Comparison of ENCODE assay signal across 1 cellular context in genomic region chr22:50191041-50191740, GRCh38.
A peak's percentile ranks its signal among the peaks of the same experiment; 100 is the strongest.
TF ChIP-seq lines count a peak whose summit lies in the region.

No MANE protein-coding gene starts in this region.

TF ChIP-seq in GM12878, 131 proteins besides CTCF, POLR2A, EP300 and RAD21 (continued from another document):
- TF ChIP-seq BCL3 (IDR thresholded peaks at IDR 0.05; ENCODE audit: borderline replicate concordance, insufficient read depth, low read depth, low read length, poor library complexity, severe bottlenecking) = peak; percentile 53
- TF ChIP-seq ZNF592 (IDR thresholded peaks at IDR 0.05) = no peak
- peak; percentile 55; the same call in 1 of the 2 replicates for TF ChIP-seq ZNF687 (IDR thresholded peaks at IDR 0.05)
- TF ChIP-seq GABPA (IDR thresholded peaks at IDR 0.05; ENCODE audit: low read depth) = no peak
- TF ChIP-seq HSF1 (IDR thresholded peaks at IDR 0.05; ENCODE audit: low read depth, low read length) = no peak
- peak; percentile 70 for TF ChIP-seq BCL11A (IDR thresholded peaks at IDR 0.05; ENCODE audit: low read depth, low read length)
- no peak for TF ChIP-seq YBX1 (IDR thresholded peaks at IDR 0.05)
- TF ChIP-seq NKRF (conservative IDR thresholded peaks at IDR 0.05) = no peak
- TF ChIP-seq CHD1 (IDR thresholded peaks at IDR 0.05; ENCODE audit: low read depth, low read length) = no peak
- 0 out of 2 replicates have a peak, but pooled peaks have one; percentile 10 for TF ChIP-seq BACH1 (IDR thresholded peaks at IDR 0.05; ENCODE audit: borderline replicate concordance)
- peak; percentile 80 for TF ChIP-seq CREM (IDR thresholded peaks at IDR 0.05; ENCODE audit: low read depth)
- TF ChIP-seq SMC3 (IDR thresholded peaks at IDR 0.05; ENCODE audit: borderline replicate concordance, low read length) = no peak
- peak; percentile 20 for TF ChIP-seq SIX5 (IDR thresholded peaks at IDR 0.05; ENCODE audit: low read depth, low read length, severe bottlenecking)
- no peak for TF ChIP-seq E2F4 (IDR thresholded peaks at IDR 0.05; ENCODE audit: low read depth, low read length)
- TF ChIP-seq RB1 (IDR thresholded peaks at IDR 0.05; ENCODE audit: borderline replicate concordance) = no peak
- TF ChIP-seq ZNF384 (IDR thresholded peaks at IDR 0.05; ENCODE audit: borderline replicate concordance, low read depth, low read length) = no peak
- peak; percentile 39; the same call in 1 of the 2 replicates for TF ChIP-seq ZBED1 (IDR thresholded peaks at IDR 0.05; ENCODE audit: borderline replicate concordance)
- TF ChIP-seq RBBP5 (conservative IDR thresholded peaks at IDR 0.05) = no peak
- no peak for TF ChIP-seq RUNX3 (IDR thresholded peaks at IDR 0.05; ENCODE audit: low read length)
- no peak for TF ChIP-seq ZBTB11 (CRISPR knock-in tag; IDR thresholded peaks at IDR 0.05)
- peak; percentile 7; the same call in 1 of the 2 replicates for TF ChIP-seq YY1 (IDR thresholded peaks at IDR 0.05; ENCODE audit: low read depth, low read length)
- TF ChIP-seq MYC (IDR thresholded peaks at IDR 0.05; ENCODE audit: insufficient read depth, insufficient read length, insufficient replicate concordance, low read length, severe bottlenecking) = no peak
- peak; percentile 52; the same call in 1 of the 2 replicates for TF ChIP-seq MYB (IDR thresholded peaks at IDR 0.05; ENCODE audit: borderline replicate concordance, low read depth, low read length)
- 0 out of 2 replicates have a peak, but pooled peaks have one; percentile 4 for TF ChIP-seq SIN3A (IDR thresholded peaks at IDR 0.05; ENCODE audit: low read depth, low read length)
- TF ChIP-seq TAF1 (IDR thresholded peaks at IDR 0.05; ENCODE audit: borderline replicate concordance, low read depth, low read length) = no peak
- TF ChIP-seq ATF2 (IDR thresholded peaks at IDR 0.05; ENCODE audit: low read length) = no peak
- peak; percentile 43; the same call in 1 of the 2 replicates for TF ChIP-seq MTA2 (IDR thresholded peaks at IDR 0.05; ENCODE audit: low read depth)
